ENCODE assay signal across 1 cellular context in genomic region chr14:22657861-22658260, GRCh38.
TF ChIP-seq lines count a peak whose summit lies in the region.

No MANE protein-coding gene starts in this region.

TF ChIP-seq in K562, 482 proteins besides CTCF, POLR2A, EP300 and RAD21 (continued from another document and continues in another):
- no peak for TF ChIP-seq RHOXF2B (CRISPR knock-in tag; conservative IDR thresholded peaks at IDR 0.05)
- TF ChIP-seq SRSF7 (optimal IDR thresholded peaks at IDR 0.05; ENCODE audit: low read depth, low read length), result no peak
- no peak for TF ChIP-seq ZNF79 (CRISPR knock-in tag; IDR thresholded peaks at IDR 0.05; ENCODE audit: low read depth)
- no peak for TF ChIP-seq FOXM1 (IDR thresholded peaks at IDR 0.05; ENCODE audit: low read depth)
- no peak for TF ChIP-seq FOXM1 (CRISPR knock-in tag; IDR thresholded peaks at IDR 0.05; ENCODE audit: low read depth)
- TF ChIP-seq SMC3 (conservative IDR thresholded peaks at IDR 0.05; ENCODE audit: insufficient read depth, low read depth, low read length), result peak; percentile 57; the same call in 1 of the 2 replicates
- TF ChIP-seq FOXJ2 (tag; IDR thresholded peaks at IDR 0.05), result no peak
- no peak for TF ChIP-seq FOXK2 (conservative IDR thresholded peaks at IDR 0.05 in 1 of 2, IDR thresholded peaks at IDR 0.05 in 1 of 2; ENCODE audit: low read depth in 2 of 2)
- TF ChIP-seq NR0B1 (IDR thresholded peaks at IDR 0.05; ENCODE audit: partially characterized antibody), result no peak
- TF ChIP-seq RBM22 (IDR thresholded peaks at IDR 0.05; ENCODE audit: low read depth, low read length, poor library complexity, severe bottlenecking), result no peak
- TF ChIP-seq SUPT5H (IDR thresholded peaks at IDR 0.05), result no peak
- no peak for TF ChIP-seq JUNB (CRISPR knock-in tag; conservative IDR thresholded peaks at IDR 0.05)
- no peak for TF ChIP-seq TGIF2 (CRISPR knock-in tag; IDR thresholded peaks at IDR 0.05)
- no peak for TF ChIP-seq LARP7 (IDR thresholded peaks at IDR 0.05)
- TF ChIP-seq ZFP36 (IDR thresholded peaks at IDR 0.05; ENCODE audit: low read depth, low read length, partially characterized antibody), result peak; percentile 7
- no peak for TF ChIP-seq HNRNPH1 (optimal IDR thresholded peaks at IDR 0.05; ENCODE audit: low read depth, low read length)
- TF ChIP-seq ZBED1 (IDR thresholded peaks at IDR 0.05), result no peak
- peak; percentile 84; the same call in 1 of the 2 replicates for TF ChIP-seq ZKSCAN8 (CRISPR knock-in tag; IDR thresholded peaks at IDR 0.05)
- no peak for TF ChIP-seq ZNF212 (CRISPR knock-in tag; IDR thresholded peaks at IDR 0.05)
- no peak for TF ChIP-seq MAZ (CRISPR knock-in tag; conservative IDR thresholded peaks at IDR 0.05 in 1 of 2, IDR thresholded peaks at IDR 0.05 in 1 of 2)
- no peak for TF ChIP-seq DIDO1 (tag; IDR thresholded peaks at IDR 0.05; ENCODE audit: low read depth)
- no peak for TF ChIP-seq ATF4 (CRISPR knock-in tag; IDR thresholded peaks at IDR 0.05)
- no peak for TF ChIP-seq SAP30 (IDR thresholded peaks at IDR 0.05; ENCODE audit: borderline replicate concordance, insufficient read depth, low read depth, low read length, poor library complexity, severe bottlenecking)
- TF ChIP-seq HEY1 (CRISPR knock-in tag; IDR thresholded peaks at IDR 0.05; ENCODE audit: borderline replicate concordance), result no peak
- TF ChIP-seq MBD1 (CRISPR knock-in tag; IDR thresholded peaks at IDR 0.05), result no peak
- TF ChIP-seq BCL6 (CRISPR knock-in tag; IDR thresholded peaks at IDR 0.05), result no peak
- TF ChIP-seq ARID2 (IDR thresholded peaks at IDR 0.05), result peak; percentile 77
- TF ChIP-seq SIX5 (IDR thresholded peaks at IDR 0.05; ENCODE audit: borderline replicate concordance in 1 of 2, insufficient read depth in 1 of 2, low read depth in 1 of 2, low read length in 2 of 2), result no peak
- no peak for TF ChIP-seq STAT6 (CRISPR knock-in tag; IDR thresholded peaks at IDR 0.05)
- TF ChIP-seq CC2D1A (IDR thresholded peaks at IDR 0.05), result peak; percentile 57; the same call in 1 of the 2 replicates
- no peak for TF ChIP-seq ZBTB26 (CRISPR knock-in tag; IDR thresholded peaks at IDR 0.05)
- TF ChIP-seq RFX1 (IDR thresholded peaks at IDR 0.05), result no peak
- no peak for TF ChIP-seq GATA2 (CRISPR knock-in tag; IDR thresholded peaks at IDR 0.05)
- TF ChIP-seq ZNF586 (CRISPR knock-in tag; conservative IDR thresholded peaks at IDR 0.05), result no peak
- no peak for TF ChIP-seq FOXP4 (CRISPR knock-in tag; IDR thresholded peaks at IDR 0.05; ENCODE audit: borderline replicate concordance)
- no peak for TF ChIP-seq ZNF518B (CRISPR knock-in tag; IDR thresholded peaks at IDR 0.05)
- no peak for TF ChIP-seq ZNF76 (CRISPR knock-in tag; IDR thresholded peaks at IDR 0.05; ENCODE audit: borderline replicate concordance)
- no peak for TF ChIP-seq E2F3 (CRISPR knock-in tag; IDR thresholded peaks at IDR 0.05)
- no peak for TF ChIP-seq RBM25 (IDR thresholded peaks at IDR 0.05; ENCODE audit: low read depth, low read length, severe bottlenecking)
- TF ChIP-seq XRCC5 (IDR thresholded peaks at IDR 0.05; ENCODE audit: low read depth, low read length), result no peak
- TF ChIP-seq ZBTB7A (IDR thresholded peaks at IDR 0.05; ENCODE audit: borderline replicate concordance, control insufficient read depth, low read depth, low read length), result no peak
- TF ChIP-seq U2AF1 (optimal IDR thresholded peaks at IDR 0.05; ENCODE audit: low read depth, low read length), result no peak
- TF ChIP-seq ZNF24 (IDR thresholded peaks at IDR 0.05), result no peak
- TF ChIP-seq JUND (IDR thresholded peaks at IDR 0.05; ENCODE audit: borderline replicate concordance, low read depth, low read length), result peak; percentile 21; the same call in 1 of the 2 replicates
- peak; percentile 26; the same call in 1 of the 3 replicates for TF ChIP-seq JUND (tag; IDR thresholded peaks at IDR 0.05; ENCODE audit: borderline replicate concordance, low read depth, low read length)
- TF ChIP-seq SRF (CRISPR knock-in tag; IDR thresholded peaks at IDR 0.05), result no peak
- TF ChIP-seq POLR2B (IDR thresholded peaks at IDR 0.05; ENCODE audit: low read depth, partially characterized antibody), result no peak
- TF ChIP-seq XRCC4 (IDR thresholded peaks at IDR 0.05; ENCODE audit: extremely low read depth, insufficient read depth, insufficient read length), result no peak
- no peak for TF ChIP-seq ZNF639 (CRISPR knock-in tag; conservative IDR thresholded peaks at IDR 0.05 in 1 of 2, IDR thresholded peaks at IDR 0.05 in 1 of 2)
- no peak for TF ChIP-seq CREB5 (CRISPR knock-in tag; IDR thresholded peaks at IDR 0.05)
- no peak for TF ChIP-seq NR2F6 (CRISPR knock-in tag; IDR thresholded peaks at IDR 0.05)
- peak; percentile 76 for TF ChIP-seq DEAF1 (CRISPR knock-in tag; IDR thresholded peaks at IDR 0.05)
